ENCODE assay signal across 9 cellular contexts in the genomic region with DNA sequence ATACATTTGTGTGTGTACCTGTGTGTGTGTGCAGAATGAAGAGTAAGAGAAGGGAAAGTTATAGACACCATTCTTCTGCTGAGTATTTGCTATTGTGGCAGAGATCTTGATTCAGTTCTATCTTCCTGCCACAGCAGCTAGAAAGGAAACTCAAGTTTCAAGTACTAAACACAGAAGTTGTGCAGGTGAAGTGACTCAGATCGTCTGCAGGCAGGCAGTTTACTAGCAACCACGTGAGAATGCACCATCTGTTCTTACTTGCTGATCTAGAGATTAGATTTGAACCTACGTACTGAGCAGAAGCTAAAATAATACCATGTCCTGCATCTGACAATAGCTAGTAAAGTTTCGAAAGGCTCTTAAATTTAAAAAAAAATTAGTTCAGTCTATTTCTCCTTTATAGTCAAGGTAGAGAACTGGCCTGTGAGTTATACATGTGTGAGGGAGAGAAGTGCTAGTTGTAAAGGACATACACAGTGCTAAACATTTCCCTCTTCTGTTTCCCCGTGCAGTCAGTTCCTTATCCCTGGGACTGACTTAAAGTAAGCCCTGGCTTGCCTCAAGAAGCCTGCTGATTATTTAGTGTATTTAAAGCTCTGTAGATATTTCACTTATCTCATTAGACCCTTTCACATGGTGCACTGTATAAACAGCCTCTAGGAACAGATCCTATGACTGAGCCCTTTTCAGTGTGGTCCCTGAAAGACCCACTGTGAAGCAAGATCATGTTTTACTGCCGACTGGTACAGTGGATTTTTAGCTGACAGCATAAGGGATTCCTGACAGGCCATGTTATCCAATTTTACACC. TPM values are rescaled to one million over a fixed set of nuclear protein-coding genes. Genes with fewer than 3 reads are reported as not detected.
DNase-seq lines count a peak whose midpoint lies in the region; ATAC-seq, FAIRE-seq and TF ChIP-seq lines count a peak whose summit lies in the region.
"Had no signal": no experiment of that assay in that cellular context is flagged by ENCODE, and none has a peak within 500 bp of the region (broad histone marks: within the 10 kb centered on the region; RNA-seq: fewer than 3 reads in every experiment).

No MANE protein-coding gene starts in this region.

- WGBS in pancreas, 2 donors: 11% methylated on average over 6 of the region's 6 CpGs

- H3K4me3 ChIP-seq in GM06990 (replicated peaks; ENCODE audit: low read depth, low read length) (no peak overlapping the region), choroid plexus epithelial cell (ENCODE audit: low read depth, low read length) (no peak overlapping the region), pancreas (peak overlapping the region in 2 of 4 donors; percentile 12 to 13)
- H3K4me3 ChIP-seq: SJSA1 had no signal

- peak; percentile 7 for DNase-seq in GM06990 (ENCODE audit: extremely low read depth, insufficient read length)
- DNase-seq in M059J (ENCODE audit: low read depth): peak; percentile 81
- DNase-seq in choroid plexus epithelial cell (ENCODE audit: low read depth): peak; percentile 94
- DNase-seq in pancreas: peak in 4 of 6 donors; percentile 37 to 82 (median 76)
- no peak for DNase-seq in COLO829 (ENCODE audit: low spot score)
- no peak for DNase-seq in SW 1271 (lab: John Stamatoyannopoulos, UW)
- no peak for DNase-seq in activated CD8-positive, alpha-beta memory T cell treated with anti-CD3 and anti-CD28 coated beads, Interleukin-2, amount 50 U/mL, for 4 hours

- intact Hi-C loops in pancreas (cut with DNase I): loop anchor here in 2 of 3 donors (5.0 to 10.0 kb wide), 2 partner anchors 68 to 165 kb away; a partner anchor contains a TSS

- H3K36me3 ChIP-seq in GM06990 (ENCODE audit: control insufficient read depth, insufficient read depth, low read length) (no peaks in the 10 kb centered on the region), pancreas (no peaks in the 10 kb centered on the region)
- H3K36me3 ChIP-seq: SJSA1 had no signal

- no peak for TF ChIP-seq CTCF in GM06990 (IDR thresholded peaks at IDR 0.05; ENCODE audit: insufficient read depth, low read length, poor library complexity, severe bottlenecking)
- no peak for TF ChIP-seq CTCF in choroid plexus epithelial cell (conservative IDR thresholded peaks at IDR 0.05; ENCODE audit: low read depth, low read length)
- TF ChIP-seq CTCF in pancreas (IDR thresholded peaks at IDR 0.05): no peak

- peaks cover 53 to 61% (median 54%) of the 10 kb centered on the region in 3 donors for H3K4me1 ChIP-seq in pancreas

- no peaks in the 10 kb centered on the region for H3K9me3 ChIP-seq in pancreas
- H3K9me3 ChIP-seq: SJSA1 had no signal

- ATAC-seq in GM21619 (IDR thresholded peaks at IDR 0.05; ENCODE audit: unreplicated experiment): peak; percentile 70
- ATAC-seq in pancreas: peak; percentile 68 to 83 (median 81)

- no peaks in the 10 kb centered on the region for H3K27me3 ChIP-seq in GM06990 (replicated peaks; ENCODE audit: control insufficient read depth, insufficient read depth, low read length)
- no peaks in the 10 kb centered on the region for H3K27me3 ChIP-seq in pancreas
- H3K27me3 ChIP-seq: SJSA1 had no signal

- peak overlapping the region; percentile 71 to 91 (median 75) for H3K27ac ChIP-seq in pancreas
- H3K27ac ChIP-seq: SJSA1 had no signal

- FAIRE-seq in pancreas (lab: Jason Lieb, UNC): no peak

RNA-seq across cellular contexts. Expression of a gene that starts 45.0 kb away (rescaled TPM):
- 0.44 and 0.62 TPM in 2 replicates for total RNA-seq in M059J (2014; rRNA removed; shearing (Covaris generic))
- total RNA-seq in pancreas: 1 to 10 TPM in 4 of 6 donors, under 1 TPM in 2; 0.55 to 5.7 (median 2.0) TPM
- polyA plus RNA-seq in pancreas: 1 to 10 TPM; 2.5 to 3.9 TPM
- total RNA-seq: SJSA1 had no signal

Comparison
In these comparisons a context has a peak if more than half of its experiments do, and no peak if none do; other contexts are left out.
1. DNase-seq: peak in GM06990 (single experiment), M059J (single experiment), choroid plexus epithelial cell (single experiment) and pancreas (4 of 6); none in COLO829 (single experiment), SW 1271 (0 of 2) and activated CD8-positive, alpha-beta memory T cell treated with anti-CD3 and anti-CD28 coated beads, Interleukin-2, amount 50 U/mL, for 4 hours (single experiment).